8 cellular contexts compared by ENCODE assay signal in the genomic region with DNA sequence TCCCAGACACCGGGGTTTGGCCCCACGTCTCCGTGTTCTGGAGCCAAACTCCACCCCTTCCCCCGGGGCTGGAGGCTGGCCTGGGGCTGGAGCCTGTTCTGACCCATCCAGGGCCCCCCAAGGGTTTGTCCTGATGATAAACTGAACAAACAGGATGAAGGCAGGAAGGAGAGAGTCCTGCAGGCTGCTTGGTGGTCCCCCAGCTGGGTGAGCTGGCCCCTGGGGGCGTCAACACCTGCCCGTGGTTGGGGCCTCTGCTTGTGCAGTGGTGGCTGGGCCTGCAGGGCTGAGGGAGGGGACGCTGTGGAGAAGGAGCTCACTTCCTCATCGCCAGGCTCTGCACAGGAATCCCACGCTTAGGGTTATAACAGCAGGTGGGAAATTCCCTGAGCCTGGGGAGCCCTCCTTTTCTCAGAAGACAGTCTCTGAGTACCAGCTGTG. TPM values are rescaled to one million over a fixed set of nuclear protein-coding genes. Genes with fewer than 3 reads are reported as not detected.
DNase-seq lines count a peak whose midpoint lies in the region; ATAC-seq and TF ChIP-seq lines count a peak whose summit lies in the region.

No MANE protein-coding gene starts in this region.

- H3K36me3 Mint-ChIP-seq in stimulated activated naive B cell treated with anti-CD40 and anti-IgM and Interleukin-4, amounts not matched to agents 10 μg/mL and 1 μg/mL and 100 μg/mL, for 72 hours: peaks cover 34 to 39% of the 10 kb centered on the region in 2 donors
- no peaks in the 10 kb centered on the region for H3K36me3 Mint-ChIP-seq in endodermal cell (ENCODE audit: low read depth)

- H3K9me3 ChIP-seq in endodermal cell (ENCODE audit: control insufficient read depth, low read length): no peaks in the 10 kb centered on the region

- no peaks in the 10 kb centered on the region for H3K9me3 Mint-ChIP-seq in stimulated activated naive B cell treated with anti-CD40 and anti-IgM and Interleukin-4, amounts not matched to agents 10 μg/mL and 1 μg/mL and 100 μg/mL, for 72 hours
- no peaks in the 10 kb centered on the region for H3K9me3 Mint-ChIP-seq in endodermal cell

- H3K27ac ChIP-seq in endodermal cell (ENCODE audit: low read depth, low read length): no peak overlapping the region

- TF ChIP-seq CTCF in epithelial cell of esophagus (IDR thresholded peaks at IDR 0.05; ENCODE audit: insufficient read depth, low read depth, low read length, missing control alignments) (no peak), endodermal cell (conservative IDR thresholded peaks at IDR 0.05) (no peak)

- no peaks in the 10 kb centered on the region for H3K27me3 Mint-ChIP-seq in stimulated activated naive B cell treated with anti-CD40 and anti-IgM and Interleukin-4, amounts not matched to agents 10 μg/mL and 1 μg/mL and 100 μg/mL, for 72 hours
- no peaks in the 10 kb centered on the region for H3K27me3 Mint-ChIP-seq in endodermal cell (ENCODE audit: insufficient read depth)

- H3K4me3 ChIP-seq in epithelial cell of esophagus (ENCODE audit: low read length): no peak overlapping the region
- H3K4me3 ChIP-seq in endodermal cell (ENCODE audit: low read length): no peak overlapping the region

- H3K27ac Mint-ChIP-seq in stimulated activated naive B cell treated with anti-CD40 and anti-IgM and Interleukin-4, amounts not matched to agents 10 μg/mL and 1 μg/mL and 100 μg/mL, for 72 hours: peak overlapping the region; percentile 95
- H3K27ac Mint-ChIP-seq in endodermal cell: no peak overlapping the region

- H3K9ac ChIP-seq in endodermal cell (ENCODE audit: extremely low read depth, low read length, poor library complexity, severe bottlenecking): no peak overlapping the region

- TF ChIP-seq POLR2A in GM15510 (IDR thresholded peaks at IDR 0.05; ENCODE audit: borderline replicate concordance, extremely low read depth, insufficient read length): peak; percentile 16

- peak; percentile 46 for ATAC-seq in HG02852 (IDR thresholded peaks at IDR 0.05; ENCODE audit: unreplicated experiment)
- ATAC-seq in stimulated activated naive B cell treated with anti-CD40 and anti-IgM and Interleukin-4, amounts not matched to agents 10 μg/mL and 1 μg/mL and 100 μg/mL, for 72 hours (replicated peaks): peak; percentile 58 to 67

- no peaks in the 10 kb centered on the region for H3K4me1 ChIP-seq in endodermal cell (ENCODE audit: control insufficient read depth, insufficient read depth, low read length)

- no peaks in the 10 kb centered on the region for H3K36me3 ChIP-seq in endodermal cell (ENCODE audit: control insufficient read depth, insufficient read depth, low read length)

- DNase-seq in T-helper 9 cell (peak; percentile 22), epithelial cell of esophagus (ENCODE audit: low read depth) (peak; percentile 10), AG20443 (ENCODE audit: low spot score) (no peak), NCI-H2107 (lab: John Stamatoyannopoulos, UW) (no peak), endodermal cell (no peak)
- DNase-seq in stimulated activated naive B cell treated with anti-CD40 and anti-IgM and Interleukin-4, amounts not matched to agents 10 μg/mL and 1 μg/mL and 100 μg/mL, for 72 hours: peak; percentile 82

- H3K4me1 Mint-ChIP-seq in stimulated activated naive B cell treated with anti-CD40 and anti-IgM and Interleukin-4, amounts not matched to agents 10 μg/mL and 1 μg/mL and 100 μg/mL, for 72 hours: peaks cover 65 to 96% of the 10 kb centered on the region in 2 donors
- peaks cover 1% of the 10 kb centered on the region for H3K4me1 Mint-ChIP-seq in endodermal cell

- 75 to 80% methylated on average over 9 of the region's 9 CpGs for WGBS in endodermal cell (ENCODE audit: insufficient coverage in 1 of 2, insufficient read length in 1 of 2), 2 experiments

- H3K4me3 Mint-ChIP-seq in stimulated activated naive B cell treated with anti-CD40 and anti-IgM and Interleukin-4, amounts not matched to agents 10 μg/mL and 1 μg/mL and 100 μg/mL, for 72 hours: peak overlapping the region; percentile 84 to 93
- H3K4me3 Mint-ChIP-seq in endodermal cell: no peak overlapping the region

- H3K27me3 ChIP-seq in endodermal cell (ENCODE audit: control insufficient read depth, insufficient read depth, low read length, poor library complexity, severe bottlenecking): no peaks in the 10 kb centered on the region

RNA-seq across cellular contexts. Expression of a gene that starts 2.3 kb away (rescaled TPM):
- 1 to 10 TPM; 1.9 to 2.6 TPM for total RNA-seq in endodermal cell
- polyA plus RNA-seq in endodermal cell (2013, experiment 1 of 2): 0.39 TPM
- polyA plus RNA-seq in endodermal cell (2013, experiment 2 of 2): 0.58 TPM

RNA-seq across cellular contexts. Expression of a gene that starts 42.7 kb away (rescaled TPM):
- 1 to 10 TPM in 1 of 2 donors, under 1 TPM in 1; 0.35 to 1.6 TPM for total RNA-seq in endodermal cell
- polyA plus RNA-seq in endodermal cell (2013, experiment 1 of 2): 1.4 TPM
- polyA plus RNA-seq in endodermal cell (2013, experiment 2 of 2): 2.5 TPM

Comparison
In these comparisons a context has a peak if more than half of its experiments do, and no peak if none do; other contexts are left out.
1. DNase-seq: peak in T-helper 9 cell (single experiment), epithelial cell of esophagus (single experiment) and stimulated activated naive B cell treated with anti-CD40 and anti-IgM and Interleukin-4, amounts not matched to agents 10 μg/mL and 1 μg/mL and 100 μg/mL, for 72 hours (single experiment); none in AG20443 (single experiment), NCI-H2107 (single experiment) and endodermal cell (single experiment).